In the genomic region with DNA sequence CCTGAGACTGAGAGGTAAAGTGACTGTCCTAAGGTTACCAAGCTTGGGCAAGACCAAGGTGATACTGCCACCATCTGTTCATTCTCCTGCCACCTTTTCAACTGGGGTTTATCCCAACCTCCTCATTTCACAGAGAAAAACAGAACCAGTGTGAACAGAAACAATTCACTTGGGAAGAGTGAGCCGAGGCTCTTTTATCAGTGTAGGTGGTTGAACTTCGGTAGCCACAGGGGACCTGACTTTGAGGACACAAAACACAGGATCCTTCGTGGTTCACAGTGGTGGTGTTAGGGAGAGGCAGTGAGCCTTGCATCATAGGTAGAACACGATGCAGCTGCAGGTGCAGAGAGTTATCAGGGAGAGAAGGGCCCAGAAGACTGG, we compare ENCODE assay signal across 8 cellular contexts.
DNase-seq lines count a peak whose midpoint lies in the region; ATAC-seq and TF ChIP-seq lines count a peak whose summit lies in the region.
"Had no signal": no experiment of that assay in that cellular context is flagged by ENCODE, and none has a peak within 500 bp of the region (broad histone marks: within the 10 kb centered on the region; RNA-seq: fewer than 3 reads in every experiment).

No MANE protein-coding gene starts in this region.

- H3K27me3 ChIP-seq in Caco-2 (replicated peaks; ENCODE audit: control insufficient read depth, insufficient read depth, low read length), result no peaks in the 10 kb centered on the region
- H3K27me3 ChIP-seq: dorsolateral prefrontal cortex had no signal

- no peaks in the 10 kb centered on the region for H3K36me3 Mint-ChIP-seq in Caco-2 (ENCODE audit: insufficient read depth, unreplicated experiment)

- peak overlapping the region; percentile 93 for H3K27ac Mint-ChIP-seq in Caco-2 (ENCODE audit: unreplicated experiment)

- no peak overlapping the region for H3K4me3 ChIP-seq in Caco-2 (ENCODE audit: low read depth, low read length)
- H3K4me3 ChIP-seq: dorsolateral prefrontal cortex had no signal

- no peaks in the 10 kb centered on the region; the same call in 1 of the 2 replicates for H3K9me3 ChIP-seq in Caco-2

- ATAC-seq in GM19035 (IDR thresholded peaks at IDR 0.05; ENCODE audit: unreplicated experiment) (peak; percentile 35), HG02588 (IDR thresholded peaks at IDR 0.05; ENCODE audit: unreplicated experiment) (no peak), Right ventricle myocardium superior (ENCODE audit: poor library complexity) (no peak)

- H3K27me3 Mint-ChIP-seq in Caco-2 (ENCODE audit: insufficient read depth, unreplicated experiment), result no peaks in the 10 kb centered on the region

- peak overlapping the region; percentile 60 for H3K4me3 Mint-ChIP-seq in Caco-2 (ENCODE audit: unreplicated experiment)

- peaks cover 11% of the 10 kb centered on the region for H3K9me3 Mint-ChIP-seq in Caco-2 (ENCODE audit: unreplicated experiment)

- H3K36me3 ChIP-seq in Caco-2 (ENCODE audit: control insufficient read depth, insufficient read depth, low read length), result no peaks in the 10 kb centered on the region

- TSS peak; percentile 58 for BruUV-seq in Caco-2 (replicated peaks; lab: Mats Ljungman, UMichigan)

- H3K4me1 ChIP-seq in Caco-2, result peaks cover 37% of the 10 kb centered on the region

- peaks cover 42% of the 10 kb centered on the region for H3K4me1 Mint-ChIP-seq in Caco-2 (ENCODE audit: low read depth, unreplicated experiment)

- CTCF ChIA-PET in Caco-2 (lab: Charles Lee), result interaction anchor here (1.0 to 1.3 kb wide), 2 partner anchors 31 to 44 kb away, joined by 4 read pairs; no protein-coding TSS in a partner anchor

- POLR2A ChIA-PET in Caco-2 (lab: Charles Lee), result no interaction called here

- peak in 1 of 2 experiments; percentile 25 for TF ChIP-seq CTCF in Caco-2 (IDR thresholded peaks at IDR 0.05; ENCODE audit: insufficient read depth in 1 of 2, low read depth in 1 of 2, low read length in 1 of 2, severe bottlenecking in 1 of 2, unreplicated experiment in 1 of 2)

- intact Hi-C loops in Caco-2 (cut with micrococcal nuclease; ENCODE audit: unreplicated experiment), result loop anchor here (1.0 to 5.0 kb wide), 3 partner anchors 29 to 44 kb away; no protein-coding TSS in a partner anchor
- intact Hi-C loops in Right ventricle myocardium superior (cut with DNase I), result no loop called here

- peak; percentile 59 to 60 for DNase-seq in Caco-2
- peak; percentile 22 for DNase-seq in SW480 (ENCODE audit: low spot score)
- DNase-seq in iPS-NIHi7 (ENCODE audit: extremely low spot score), result peak; percentile 19
- DNase-seq in Right ventricle myocardium superior, result no peak
- DNase-seq in activated effector memory CD4-positive, alpha-beta T cell treated with Interleukin-2 at 50 U/mL for 16 hours, result no peak
- DNase-seq: dorsolateral prefrontal cortex had no signal

Comparison
In these comparisons a context has a peak if more than half of its experiments do, and no peak if none do; other contexts are left out.
1. DNase-seq: peak in Caco-2 (2 of 2), SW480 (single experiment) and iPS-NIHi7 (single experiment); none in Right ventricle myocardium superior (single experiment) and activated effector memory CD4-positive, alpha-beta T cell treated with Interleukin-2 at 50 U/mL for 16 hours (single experiment).